Comparison of ENCODE assay signal across 18 cellular contexts in genomic region chr13:101291647-101292515, GRCh38.
DNase-seq lines count a peak whose midpoint lies in the region; FAIRE-seq and TF ChIP-seq lines count a peak whose summit lies in the region.
"Had no signal": no experiment of that assay in that cellular context is flagged by ENCODE, and none has a peak within 500 bp of the region (broad histone marks: within the 10 kb centered on the region; RNA-seq: fewer than 3 reads in every experiment).

No MANE protein-coding gene starts in this region.

- H3K4me2 ChIP-seq in astrocyte (ENCODE audit: low read length) (no peak overlapping the region), smooth muscle cell (no peak overlapping the region)
- H3K4me2 ChIP-seq: PC-9 had no signal

- H3K79me2 ChIP-seq in astrocyte (ENCODE audit: insufficient read depth, low read length) (no peaks in the 10 kb centered on the region), smooth muscle cell (ENCODE audit: low read depth) (no peaks in the 10 kb centered on the region)

- H3K27me3 ChIP-seq in astrocyte (ENCODE audit: insufficient read depth, low read length) (no peaks in the 10 kb centered on the region), smooth muscle cell (ENCODE audit: low read depth) (no peaks in the 10 kb centered on the region)

- no peak for FAIRE-seq in astrocyte (lab: Jason Lieb, UNC)
- FAIRE-seq: GM12891, GM19239 had no signal

- TF ChIP-seq CTCF in astrocyte (IDR thresholded peaks at IDR 0.05; ENCODE audit: insufficient read depth, low read depth, low read length) (no peak), smooth muscle cell (IDR thresholded peaks at IDR 0.05; ENCODE audit: borderline replicate concordance, insufficient read depth, poor library complexity, severe bottlenecking) (no peak)

- H3K9ac ChIP-seq in astrocyte (ENCODE audit: low read length): no peak overlapping the region
- peak overlapping the region; percentile 13 for H3K9ac ChIP-seq in smooth muscle cell (ENCODE audit: low read depth)

- H3K4me3 ChIP-seq in astrocyte (ENCODE audit: insufficient read depth, low read depth, low read length) (no peak overlapping the region), smooth muscle cell (no peak overlapping the region)
- H3K4me3 ChIP-seq: PC-9 had no signal

- H3K27ac Mint-ChIP-seq in astrocyte (ENCODE audit: unreplicated experiment): peak overlapping the region; percentile 29
- H3K27ac Mint-ChIP-seq: CD8-positive, alpha-beta memory T cell had no signal

- H3K9me3 Mint-ChIP-seq in astrocyte (ENCODE audit: unreplicated experiment): peaks cover 9% of the 10 kb centered on the region

- WGBS in smooth muscle cell (ENCODE audit: low lambda C conversion rate): 87% methylated on average over 10 of the region's 10 CpGs

- H3K27ac ChIP-seq in astrocyte (ENCODE audit: low read depth, low read length) (no peak overlapping the region), smooth muscle cell (ENCODE audit: low read depth) (peak overlapping the region; percentile 47), substantia nigra (ENCODE audit: low read depth, low read length, poor library complexity, severe bottlenecking) (no peak overlapping the region)
- H3K27ac ChIP-seq: PC-9 had no signal

- DNase-seq in RPMI7951 (ENCODE audit: low read depth) (peak; percentile 41), astrocyte (ENCODE audit: low read depth) (no peak), lung microvascular endothelial cell (ENCODE audit: low read depth in 2 of 2) (peak; percentile 5 to 39), smooth muscle cell (lab: John Stamatoyannopoulos, UW; ENCODE audit: unreplicated experiment) (no peak), substantia nigra (lab: John Stamatoyannopoulos, UW) (no peak), HuH-7 (ENCODE audit: low spot score) (no peak)
- DNase-seq in effector CD8-positive, alpha-beta T cell (lab: John Stamatoyannopoulos, UW): no peak
- DNase-seq: C1 segment of cervical spinal cord; CD8-positive, alpha-beta memory T cell; Kasumi-1; MM.1S; NCI-H1092 treated with DMSO at 0.1 percent for 48 hours; NCI-H2081; NCI-H2227 treated with DMSO at 0.1 percent for 48 hours; NCI-H524; PC-9 had no signal

- peaks cover 16% of the 10 kb centered on the region for H3K4me1 Mint-ChIP-seq in astrocyte (ENCODE audit: low read depth, unreplicated experiment)
- H3K4me1 Mint-ChIP-seq: CD8-positive, alpha-beta memory T cell had no signal

- no peaks in the 10 kb centered on the region for H3K4me1 ChIP-seq in astrocyte (ENCODE audit: insufficient read depth, low read length)
- no peaks in the 10 kb centered on the region for H3K4me1 ChIP-seq in smooth muscle cell (ENCODE audit: low read depth)

- H2AFZ ChIP-seq in astrocyte (ENCODE audit: low read depth, low read length) (no peak overlapping the region), smooth muscle cell (ENCODE audit: low read depth) (peak overlapping the region; percentile 19)
- H2AFZ ChIP-seq: PC-9 had no signal

- H3K4me3 Mint-ChIP-seq in astrocyte (ENCODE audit: unreplicated experiment): no peak overlapping the region
- H3K4me3 Mint-ChIP-seq: CD8-positive, alpha-beta memory T cell had no signal

- H3K9me3 ChIP-seq in astrocyte (ENCODE audit: insufficient read depth, low read depth, low read length) (no peaks in the 10 kb centered on the region), smooth muscle cell (replicated peaks; ENCODE audit: low read depth) (peaks cover 6% of the 10 kb centered on the region)

- no peaks in the 10 kb centered on the region for H3K27me3 Mint-ChIP-seq in astrocyte (ENCODE audit: low read depth, unreplicated experiment)

- no peaks in the 10 kb centered on the region for H3F3A ChIP-seq in smooth muscle cell (ENCODE audit: low read depth)

- H4K20me1 ChIP-seq in astrocyte (ENCODE audit: insufficient read depth, low read length): no peaks in the 10 kb centered on the region
- H4K20me1 ChIP-seq in smooth muscle cell (ENCODE audit: low read depth): no peaks in the 10 kb centered on the region

- H3K36me3 ChIP-seq in astrocyte (ENCODE audit: insufficient read depth, low read length) (no peaks in the 10 kb centered on the region), smooth muscle cell (ENCODE audit: low read depth) (no peaks in the 10 kb centered on the region)

- no peaks in the 10 kb centered on the region for H3K36me3 Mint-ChIP-seq in astrocyte (ENCODE audit: low read depth, unreplicated experiment)
- H3K36me3 Mint-ChIP-seq: CD8-positive, alpha-beta memory T cell had no signal

Comparison
In these comparisons a context has a peak if more than half of its experiments do, and no peak if none do; other contexts are left out.
1. DNase-seq: peak in RPMI7951 (single experiment) and lung microvascular endothelial cell (2 of 2); none in astrocyte (single experiment), smooth muscle cell (single experiment), substantia nigra (0 of 49), effector CD8-positive, alpha-beta T cell (single experiment) and HuH-7 (single experiment).